8 cellular contexts compared by ENCODE assay signal in the genomic region with DNA sequence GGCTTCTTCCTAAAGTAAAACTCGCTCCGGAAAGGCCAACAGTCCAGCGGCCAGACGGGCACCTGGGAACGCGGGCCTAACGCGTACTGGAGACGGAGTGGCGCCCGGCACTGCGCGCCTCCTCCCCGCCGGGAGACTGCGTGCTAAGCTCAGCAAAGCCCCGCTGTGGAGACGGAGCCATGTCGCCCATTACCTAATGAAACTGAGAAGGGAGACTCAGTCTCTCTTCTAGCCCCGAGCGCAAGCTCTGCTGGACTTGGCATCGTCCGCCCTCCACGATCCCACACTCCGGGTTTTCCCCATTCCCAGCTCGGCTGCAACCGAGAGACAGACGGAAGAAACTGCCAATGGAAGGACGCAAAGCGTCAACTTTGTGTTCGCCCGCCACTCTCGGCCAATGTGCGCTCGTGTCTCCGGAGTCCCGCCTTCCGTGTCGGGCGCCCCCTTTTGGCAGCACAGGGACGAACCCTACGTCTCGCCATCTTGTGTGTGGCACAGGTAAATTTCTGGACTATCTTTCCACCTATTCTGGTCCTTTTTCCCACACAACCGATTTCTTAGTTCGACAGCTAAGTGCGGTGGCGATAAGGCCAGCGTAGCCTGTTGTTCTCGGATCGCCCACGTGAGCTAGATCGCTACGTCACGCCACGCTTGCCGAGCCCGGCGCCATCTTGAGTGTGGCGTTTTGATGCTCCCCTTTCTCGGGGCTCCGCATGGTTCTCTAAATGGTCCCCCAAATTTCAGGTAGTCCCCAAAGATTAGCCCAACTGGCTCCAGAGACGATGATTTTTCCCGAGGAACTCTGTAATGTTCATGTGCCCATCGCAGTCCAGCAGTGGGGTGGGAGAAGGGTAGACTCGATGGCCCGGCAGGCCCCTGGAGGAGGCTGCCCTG. TPM values are rescaled to one million over a fixed set of nuclear protein-coding genes. Genes with fewer than 3 reads are reported as not detected.
DNase-seq lines count a peak whose midpoint lies in the region; ATAC-seq lines count a peak whose summit lies in the region.

No MANE protein-coding gene starts in this region.

- H3K27ac ChIP-seq in GM23248, result peak overlapping the region; percentile 94

- H3K27ac Mint-ChIP-seq in activated T-helper 2 cell treated with anti-CD3 and anti-CD28 coated beads, Interferon-gamma antibody, Interleukin-2, Interleukin-4, amounts not matched to agents 10 μg/mL and 5 μg/mL and 100 μg/mL, durations not matched to agents 14 hours and 24 hours and 36 hours, result peak overlapping the region; percentile 100
- peak overlapping the region; percentile 99 to 100 for H3K27ac Mint-ChIP-seq in natural killer cell treated with Interleukin-12 subunit alpha and Interleukin-12 subunit beta and Interleukin-15 and Interleukin-18, amount 100 ng/mL, for 72 hours

- peak; percentile 56 to 70 for ATAC-seq in natural killer cell treated with Interleukin-12 subunit alpha and Interleukin-12 subunit beta and Interleukin-15 and Interleukin-18, amount 100 ng/mL, for 72 hours
- ATAC-seq in stimulated activated naive CD8-positive, alpha-beta T cell treated with anti-CD3 and anti-CD28 coated beads, Interleukin-15, Interleukin-2, amounts not matched to agents 100 U/mL and 50 U/mL, for 24 hours, result peak; percentile 48

- in situ Hi-C loops in GM23248 (cut with MboI), result no loop called here

- no peaks in the 10 kb centered on the region for H3K9me2 ChIP-seq in GM23248 (ENCODE audit: insufficient read depth)

- peak overlapping the region; percentile 77 for H3K4me3 ChIP-seq in GM23248

- intact Hi-C loops in activated T-helper 2 cell treated with anti-CD3 and anti-CD28 coated beads, Interferon-gamma antibody, Interleukin-2, Interleukin-4, amounts not matched to agents 10 μg/mL and 5 μg/mL and 100 μg/mL, durations not matched to agents 14 hours and 24 hours and 36 hours (cut with micrococcal nuclease), result loop anchor here (1.0 to 2.0 kb wide), 3 partner anchors 20 to 192 kb away; no protein-coding TSS in a partner anchor

- WGBS in GM23248 (ENCODE audit: low coverage in 1 of 2, low lambda C conversion rate in 2 of 2, missing lambda C conversion rate in 2 of 2), 2 experiments, result 2 to 4% methylated on average over 65 to 66 of the region's 66 CpGs

- H3K4me3 Mint-ChIP-seq in activated T-helper 2 cell treated with anti-CD3 and anti-CD28 coated beads, Interferon-gamma antibody, Interleukin-2, Interleukin-4, amounts not matched to agents 10 μg/mL and 5 μg/mL and 100 μg/mL, durations not matched to agents 14 hours and 24 hours and 36 hours (ENCODE audit: low read depth), result peak overlapping the region; percentile 94
- H3K4me3 Mint-ChIP-seq in natural killer cell treated with Interleukin-12 subunit alpha and Interleukin-12 subunit beta and Interleukin-15 and Interleukin-18, amount 100 ng/mL, for 72 hours, result peak overlapping the region; percentile 98

- peaks cover 40% of the 10 kb centered on the region for H3K79me2 ChIP-seq in GM23248 (ENCODE audit: insufficient read depth)

- H3K36me3 ChIP-seq in GM23248 (ENCODE audit: low read depth), result no peaks in the 10 kb centered on the region

- no peaks in the 10 kb centered on the region for H4K20me1 ChIP-seq in GM23248 (ENCODE audit: insufficient read depth)

- H3F3A ChIP-seq in GM23248 (ENCODE audit: insufficient read depth), result peaks cover 8% of the 10 kb centered on the region; the same call in 1 of the 2 replicates

- H3K9me3 ChIP-seq in GM23248 (ENCODE audit: low read depth), result no peaks in the 10 kb centered on the region

- peaks cover 13% of the 10 kb centered on the region for H3K4me1 Mint-ChIP-seq in activated T-helper 2 cell treated with anti-CD3 and anti-CD28 coated beads, Interferon-gamma antibody, Interleukin-2, Interleukin-4, amounts not matched to agents 10 μg/mL and 5 μg/mL and 100 μg/mL, durations not matched to agents 14 hours and 24 hours and 36 hours (ENCODE audit: low read depth)
- peaks cover 30 to 34% of the 10 kb centered on the region in 2 donors for H3K4me1 Mint-ChIP-seq in natural killer cell treated with Interleukin-12 subunit alpha and Interleukin-12 subunit beta and Interleukin-15 and Interleukin-18, amount 100 ng/mL, for 72 hours (ENCODE audit: low read depth in 2 of 2)

- no peaks in the 10 kb centered on the region for H3K27me3 Mint-ChIP-seq in activated T-helper 2 cell treated with anti-CD3 and anti-CD28 coated beads, Interferon-gamma antibody, Interleukin-2, Interleukin-4, amounts not matched to agents 10 μg/mL and 5 μg/mL and 100 μg/mL, durations not matched to agents 14 hours and 24 hours and 36 hours (ENCODE audit: low read depth)
- no peaks in the 10 kb centered on the region for H3K27me3 Mint-ChIP-seq in natural killer cell treated with Interleukin-12 subunit alpha and Interleukin-12 subunit beta and Interleukin-15 and Interleukin-18, amount 100 ng/mL, for 72 hours

- H3K4me1 ChIP-seq in GM23248 (ENCODE audit: insufficient read depth), result peaks cover 11% of the 10 kb centered on the region

- H2AFZ ChIP-seq in GM23248, result peak overlapping the region; percentile 93

- H3K4me2 ChIP-seq in GM23248 (ENCODE audit: unreplicated experiment), result peak overlapping the region; percentile 77

- H3K36me3 Mint-ChIP-seq in activated T-helper 2 cell treated with anti-CD3 and anti-CD28 coated beads, Interferon-gamma antibody, Interleukin-2, Interleukin-4, amounts not matched to agents 10 μg/mL and 5 μg/mL and 100 μg/mL, durations not matched to agents 14 hours and 24 hours and 36 hours (ENCODE audit: low read depth), result peaks cover 39% of the 10 kb centered on the region
- H3K36me3 Mint-ChIP-seq in natural killer cell treated with Interleukin-12 subunit alpha and Interleukin-12 subunit beta and Interleukin-15 and Interleukin-18, amount 100 ng/mL, for 72 hours, result peaks cover 11% of the 10 kb centered on the region

- DNase-seq in EL (peak; percentile 98), GM23248 (peak; percentile 98), Kasumi-1 (lab: John Stamatoyannopoulos, UW) (peak; percentile 84 to 86), RPMI7951 (ENCODE audit: low read depth) (peak; percentile 98), fibroblast of peridontal ligament (ENCODE audit: extremely low read depth) (peak; percentile 99)
- peak; percentile 97 for DNase-seq in activated T-helper 2 cell treated with anti-CD3 and anti-CD28 coated beads, Interferon-gamma antibody, Interleukin-2, Interleukin-4, amounts not matched to agents 10 μg/mL and 5 μg/mL and 100 μg/mL, durations not matched to agents 14 hours and 24 hours and 36 hours (ENCODE audit: low spot score)
- DNase-seq in natural killer cell treated with Interleukin-12 subunit alpha and Interleukin-12 subunit beta and Interleukin-15 and Interleukin-18, amount 100 ng/mL, for 72 hours (ENCODE audit: low spot score), result peak; percentile 97
- DNase-seq in stimulated activated naive CD8-positive, alpha-beta T cell treated with anti-CD3 and anti-CD28 coated beads, Interleukin-15, Interleukin-2, amounts not matched to agents 100 U/mL and 50 U/mL, for 24 hours, result peak; percentile 98

- H3K27me3 ChIP-seq in GM23248 (replicated peaks; ENCODE audit: insufficient read depth), result no peaks in the 10 kb centered on the region

- H3K9ac ChIP-seq in GM23248, result peak overlapping the region; percentile 94

- no peaks in the 10 kb centered on the region for H3K9me3 Mint-ChIP-seq in activated T-helper 2 cell treated with anti-CD3 and anti-CD28 coated beads, Interferon-gamma antibody, Interleukin-2, Interleukin-4, amounts not matched to agents 10 μg/mL and 5 μg/mL and 100 μg/mL, durations not matched to agents 14 hours and 24 hours and 36 hours
- no peaks in the 10 kb centered on the region for H3K9me3 Mint-ChIP-seq in natural killer cell treated with Interleukin-12 subunit alpha and Interleukin-12 subunit beta and Interleukin-15 and Interleukin-18, amount 100 ng/mL, for 72 hours

RNA-seq across cellular contexts. Expression of gene PTMA, which starts 1.3 kb away (rescaled TPM):
- 301 and 318 TPM in 2 replicates for total RNA-seq in GM23248 (2014; rRNA removed; shearing (Covaris generic))
- polyA plus RNA-seq in GM23248 (2016; fragmentation: Nextera tagmentation; extraction: Ambion mirVana), result 570 and 594 TPM in 2 replicates
- total RNA-seq in RPMI7951 (2014; rRNA removed; shearing (Covaris generic)), result 1,433 and 1,788 TPM in 2 replicates
- 2,151 and 2,259 TPM in 2 replicates for total RNA-seq in activated T-helper 2 cell treated with anti-CD3 and anti-CD28 coated beads, Interferon-gamma antibody, Interleukin-2, Interleukin-4, amounts not matched to agents 10 μg/mL and 5 μg/mL and 100 μg/mL, durations not matched to agents 14 hours and 24 hours and 36 hours
- 1,000 to 10,000 TPM; 1,013 to 1,764 TPM for total RNA-seq in natural killer cell treated with Interleukin-12 subunit alpha and Interleukin-12 subunit beta and Interleukin-15 and Interleukin-18, amount 100 ng/mL, for 72 hours

Comparison
In these comparisons a context has a peak if more than half of its experiments do, and no peak if none do; other contexts are left out.
1. Peak in every context shown above with its lines: DNase-seq, ATAC-seq, H3K4me3 ChIP-seq and H3K27ac ChIP-seq.